Comparison of ENCODE assay signal across 1 cellular context in genomic region chr1:212688338-212689047, GRCh38.
TF ChIP-seq lines count a peak whose summit lies in the region.

No MANE protein-coding gene starts in this region.

TF ChIP-seq in IMR-90, 13 proteins besides CTCF, POLR2A, EP300 and RAD21:
- no peak for TF ChIP-seq BHLHE40 (IDR thresholded peaks at IDR 0.05; ENCODE audit: low read depth, low read length)
- TF ChIP-seq MXI1 (IDR thresholded peaks at IDR 0.05; ENCODE audit: borderline replicate concordance, low read depth, low read length) = no peak
- TF ChIP-seq CEBPB (IDR thresholded peaks at IDR 0.05; ENCODE audit: low read depth, low read length) = peak; percentile 82
- no peak for TF ChIP-seq RFX5 (IDR thresholded peaks at IDR 0.05; ENCODE audit: low read depth, low read length)
- TF ChIP-seq ELK1 (IDR thresholded peaks at IDR 0.05; ENCODE audit: borderline replicate concordance, low read depth, low read length) = no peak
- TF ChIP-seq CHD1 (IDR thresholded peaks at IDR 0.05; ENCODE audit: low read depth, low read length) = no peak
- TF ChIP-seq FOS (IDR thresholded peaks at IDR 0.05; ENCODE audit: low read depth, low read length) = no peak
- TF ChIP-seq MAZ (IDR thresholded peaks at IDR 0.05; ENCODE audit: borderline replicate concordance, low read depth, low read length) = no peak
